In the genomic region with DNA sequence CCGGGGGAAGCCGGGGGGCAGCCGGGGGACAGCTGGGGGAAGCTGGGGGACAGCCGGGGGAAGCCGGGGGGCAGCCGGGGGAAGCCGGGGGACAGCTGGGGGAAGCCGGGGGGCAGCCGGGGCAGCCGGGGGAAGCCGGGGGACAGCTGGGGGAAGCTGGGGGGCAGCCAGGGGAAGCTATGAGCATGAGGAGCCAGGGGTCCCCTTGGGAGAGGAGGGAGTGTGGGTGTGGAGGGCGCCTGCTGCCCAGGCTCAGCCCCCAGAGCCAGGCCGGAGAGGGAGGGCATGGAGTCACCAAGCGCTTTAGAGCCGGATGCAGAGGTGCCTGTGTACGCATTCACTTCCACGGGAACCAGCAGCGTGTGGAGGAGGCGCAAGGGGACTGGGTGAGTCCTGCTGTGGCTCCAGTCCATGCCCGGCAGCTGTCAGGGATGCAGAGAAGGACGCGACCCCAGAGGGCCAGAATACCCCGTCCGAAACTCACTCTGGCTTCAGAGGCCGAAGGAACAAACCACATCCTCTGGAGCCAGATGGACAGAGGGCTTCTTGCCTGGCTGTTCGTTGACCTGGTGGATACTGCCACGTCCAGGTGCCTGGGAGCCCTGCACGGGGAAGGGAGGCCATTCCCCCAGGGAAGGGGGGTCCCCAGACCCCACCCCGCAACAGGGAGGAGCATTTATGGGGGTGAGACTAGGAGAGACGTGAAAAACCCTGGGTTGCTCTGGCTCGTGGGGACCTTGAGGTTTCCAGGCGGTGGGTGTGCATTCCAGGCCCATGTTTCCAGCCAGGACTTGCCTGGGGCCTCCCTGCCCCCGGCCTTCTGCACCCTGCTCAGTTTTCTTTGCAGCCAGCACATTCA, we compare ENCODE assay signal across 25 cellular contexts. TPM values are rescaled to one million over a fixed set of nuclear protein-coding genes. Genes with fewer than 3 reads are reported as not detected.
"Had no signal": no experiment of that assay in that cellular context is flagged by ENCODE, and none has a peak within 500 bp of the region (broad histone marks: within the 10 kb centered on the region; RNA-seq: fewer than 3 reads in every experiment).

No MANE protein-coding gene starts in this region.

- H3K9me3 ChIP-seq: adrenal gland had no signal

- H3K4me1 ChIP-seq: adrenal gland, SJSA1 had no signal

- FAIRE-seq: RCC 7860 had no signal

- H3K36me3 Mint-ChIP-seq: activated CD4-positive, alpha-beta memory T cell treated with anti-CD3 and anti-CD28 coated beads for 36 hours; activated naive CD8-positive, alpha-beta T cell; WTC11 had no signal

- DNase-seq: activated CD4-positive, alpha-beta memory T cell treated with anti-CD3 and anti-CD28 coated beads for 36 hours; activated CD4-positive, alpha-beta T cell treated with anti-CD3 and anti-CD28 coated beads for 1 hour; activated CD4-positive, alpha-beta T cell treated with anti-CD3 and anti-CD28 coated beads, Interleukin-2, amount 10 ng/mL, durations not matched to agents 24 days and 14 days; activated gamma-delta T cell; activated naive CD4-positive, alpha-beta T cell treated with anti-CD3 and anti-CD28 coated beads for 36 hours; activated T-cell treated with anti-CD3 and anti-CD28 coated beads for 4 hours; activated T-cell treated with anti-CD3 and anti-CD28 coated beads, Interleukin-2, amount 50 U/mL, for 48 hours; adrenal gland; anterior cingulate cortex; Karpas-422; NCI-H1105 treated with DMSO at 0.1 percent for 48 hours; NCI-H1436 treated with DMSO at 0.1 percent for 48 hours; NCI-H187; NCI-H2081; NCI-H69; NK-92 treated with Interleukin-12 subunit alpha and Interleukin-12 subunit beta, amount 100 ng/mL, for 24 hours; SHP77; T-helper 17 cell; T-helper 9 cell had no signal

- H3K27ac Mint-ChIP-seq: activated CD4-positive, alpha-beta memory T cell treated with anti-CD3 and anti-CD28 coated beads for 36 hours; activated CD4-positive, alpha-beta T cell treated with anti-CD3 and anti-CD28 coated beads, Interleukin-2, amount 10 ng/mL, durations not matched to agents 24 days and 14 days; activated naive CD4-positive, alpha-beta T cell treated with anti-CD3 and anti-CD28 coated beads for 36 hours; activated naive CD8-positive, alpha-beta T cell; activated T-helper 17 cell treated with anti-CD3 and anti-CD28 coated beads, Interleukin-2, amount 50 U/mL, for 72 hours; WTC11 had no signal

- H3K27me3 ChIP-seq: adrenal gland, SJSA1 had no signal

- H3K4me1 Mint-ChIP-seq: activated CD4-positive, alpha-beta T cell treated with anti-CD3 and anti-CD28 coated beads, Interleukin-2, amount 10 ng/mL, durations not matched to agents 24 days and 14 days had no signal

- H3K36me3 ChIP-seq: adrenal gland, SJSA1 had no signal

- H3K27ac ChIP-seq: adrenal gland, SJSA1 had no signal

- H3K4me3 Mint-ChIP-seq: activated CD4-positive, alpha-beta memory T cell treated with anti-CD3 and anti-CD28 coated beads for 36 hours; activated CD4-positive, alpha-beta T cell treated with anti-CD3 and anti-CD28 coated beads, Interleukin-2, amount 10 ng/mL, durations not matched to agents 24 days and 14 days; activated naive CD4-positive, alpha-beta T cell treated with anti-CD3 and anti-CD28 coated beads for 36 hours; activated naive CD8-positive, alpha-beta T cell; activated T-helper 17 cell treated with anti-CD3 and anti-CD28 coated beads, Interleukin-2, amount 50 U/mL, for 72 hours; T-helper 17 cell; WTC11 had no signal

- H3K4me3 ChIP-seq: adrenal gland, SJSA1 had no signal

- ATAC-seq: activated T-helper 17 cell treated with anti-CD3 and anti-CD28 coated beads, Interleukin-2, amount 50 U/mL, for 72 hours; T-helper 17 cell; WTC11 had no signal

RNA-seq across cellular contexts. Expression of gene DACT2, which starts 26.5 kb away (rescaled TPM):
- total RNA-seq: activated CD4-positive, alpha-beta memory T cell treated with anti-CD3 and anti-CD28 coated beads for 36 hours; activated CD8-positive, alpha-beta memory T cell treated with anti-CD3 and anti-CD28 coated beads for 36 hours; activated naive CD4-positive, alpha-beta T cell treated with anti-CD3 and anti-CD28 coated beads for 36 hours; SJSA1; T-helper 17 cell had no signal
